In the genomic region with DNA sequence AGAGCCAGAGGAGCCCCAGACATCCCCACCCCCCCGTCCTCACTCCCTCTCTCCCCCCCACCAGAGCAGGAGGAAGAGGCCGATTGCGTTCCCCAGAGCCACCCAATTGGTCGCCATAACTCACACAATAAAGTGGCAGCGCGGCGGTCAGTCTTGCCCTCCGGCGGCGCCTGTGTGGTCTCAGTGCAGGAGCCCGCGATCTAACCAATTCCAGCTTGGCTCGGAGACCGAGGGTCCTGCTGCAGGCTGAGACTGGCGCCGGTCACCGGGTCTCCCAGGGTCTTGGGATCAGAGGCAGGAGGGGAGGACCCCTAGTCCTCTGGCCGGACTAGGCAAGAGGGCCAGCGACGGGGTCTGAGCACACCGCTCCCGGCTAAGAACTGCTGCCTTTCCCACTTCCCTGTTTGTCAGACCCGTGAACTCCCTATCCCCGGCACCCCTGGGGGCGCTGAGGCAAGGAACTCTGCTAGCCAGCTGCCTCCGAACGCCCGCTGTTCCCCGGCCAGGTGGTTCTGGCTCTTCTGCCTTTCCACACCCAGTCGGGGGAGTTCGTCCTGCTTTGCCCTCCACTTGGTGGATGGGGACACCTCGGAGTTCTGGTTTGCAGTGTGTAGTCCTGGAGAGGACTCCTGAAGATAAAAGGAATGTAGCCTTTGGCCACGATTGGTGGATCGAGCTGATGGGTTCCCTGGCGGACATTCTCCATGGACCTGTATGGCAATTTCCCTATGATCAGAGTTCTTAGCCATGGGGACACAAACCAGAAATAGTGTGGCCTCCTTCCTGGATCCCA, we compare ENCODE assay signal across 15 cellular contexts. TPM values are rescaled to one million over a fixed set of nuclear protein-coding genes. Genes with fewer than 3 reads are reported as not detected.
A peak's percentile ranks its signal among the peaks of the same experiment; 100 is the strongest.
DNase-seq lines count a peak whose midpoint lies in the region; ATAC-seq and TF ChIP-seq lines count a peak whose summit lies in the region.
"Had no signal": no experiment of that assay in that cellular context is flagged by ENCODE, and none has a peak within 500 bp of the region (broad histone marks: within the 10 kb centered on the region; RNA-seq: fewer than 3 reads in every experiment).

No MANE protein-coding gene starts in this region.

- ATAC-seq in WTC11: peak; percentile 1

- CTCF ChIA-PET in WTC11 (lab: Charles Lee): interaction anchor here (0.8 to 4.2 kb wide), 20 partner anchors 8 to 895 kb away, joined by 3 to 56 read pairs (median 6); a partner anchor contains a TSS

- peaks cover 8% of the 10 kb centered on the region for H3K4me1 ChIP-seq in KMS-11 (ENCODE audit: low read depth, poor library complexity, severe bottlenecking)
- peaks cover 5 to 22% of the 10 kb centered on the region in 2 experiments for H3K4me1 ChIP-seq in trophoblast cell (ENCODE audit: control insufficient read depth in 1 of 2, insufficient read depth in 2 of 2, low read length in 2 of 2)
- peaks cover 5 to 47% (median 37%) of the 10 kb centered on the region in 6 donors for H3K4me1 ChIP-seq in spleen

- no peaks in the 10 kb centered on the region for H3K36me3 ChIP-seq in KMS-11 (ENCODE audit: insufficient read depth)
- H3K36me3 ChIP-seq in trophoblast cell (ENCODE audit: control insufficient read depth in 1 of 2, insufficient read depth in 2 of 2, low read length in 2 of 2): no peaks in the 10 kb centered on the region
- no peaks in the 10 kb centered on the region for H3K36me3 ChIP-seq in spleen
- H3K36me3 ChIP-seq: heart left ventricle had no signal

- H2AFZ ChIP-seq in KMS-11 (ENCODE audit: low read depth) (peak overlapping the region; percentile 97), trophoblast cell (ENCODE audit: insufficient read depth, low read length, poor library complexity) (no peak overlapping the region)

- H3K27me3 ChIP-seq in KMS-11 (ENCODE audit: insufficient read depth, low read depth) (no peaks in the 10 kb centered on the region), trophoblast cell (ENCODE audit: insufficient read depth, low read length) (peaks cover 78% of the 10 kb centered on the region), spleen (replicated peaks in 1 of 7) (peaks cover 25 to 100% (median 100%) of the 10 kb centered on the region in 7 donors)

- no CpG with 5 or more reads among the region's 35 CpGs for WGBS in trophoblast cell (ENCODE audit: extremely low coverage, insufficient coverage, insufficient read length)
- 4 to 12% (median 7%) methylated on average over 15 to 35 of the region's 35 CpGs for WGBS in spleen, 5 donors

- DNase-seq in DMS53 (lab: John Stamatoyannopoulos, UW) (peak; percentile 59), DMS53 treated with DMSO at 0.1 percent for 48 hours (lab: John Stamatoyannopoulos, UW; ENCODE audit: unreplicated experiment) (no peak), WTC11 (ENCODE audit: low spot score) (peak; percentile 49), trophoblast cell (no peak), GDM1 (lab: John Stamatoyannopoulos, UW) (no peak), spleen (no peak), hypothalamus (lab: John Stamatoyannopoulos, UW) (no peak)
- DNase-seq: activated T-cell treated with anti-CD3 and anti-CD28 coated beads for 4 hours; IMR-90; NCI-H2029; stimulated activated CD4-positive, alpha-beta T cell treated with anti-CD3 and anti-CD28 coated beads, Interleukin-4, amount 100 ng/mL, for 24 hours had no signal

- H3K79me2 ChIP-seq in KMS-11 (ENCODE audit: insufficient read depth, low read depth) (no peaks in the 10 kb centered on the region), trophoblast cell (ENCODE audit: control insufficient read depth, insufficient read depth, low read length, poor library complexity) (no peaks in the 10 kb centered on the region)

- H3K4me1 Mint-ChIP-seq in WTC11: peaks cover 62% of the 10 kb centered on the region

- no peak overlapping the region for H4K91ac ChIP-seq in trophoblast cell (ENCODE audit: low read depth, low read length)

- no peak overlapping the region for H3K27ac Mint-ChIP-seq in WTC11
- H3K27ac Mint-ChIP-seq: memory B cell had no signal

- H3K9ac ChIP-seq in KMS-11 (peak overlapping the region; percentile 90; the same call in 1 of the 2 replicates), trophoblast cell (ENCODE audit: low read length) (no peak overlapping the region)

- no peak overlapping the region for H3K18ac ChIP-seq in trophoblast cell (ENCODE audit: low read length)

- H3K36me3 Mint-ChIP-seq in WTC11: no peaks in the 10 kb centered on the region
- H3K36me3 Mint-ChIP-seq: memory B cell had no signal

- H3K4ac ChIP-seq in trophoblast cell (ENCODE audit: low read depth, low read length): no peak overlapping the region

- POLR2A ChIA-PET in WTC11 (lab: Charles Lee): interaction anchor here (0.6 kb wide), 2 partner anchors 14 to 34 kb away, joined by 4 to 7 read pairs; no protein-coding TSS in a partner anchor

- no peak overlapping the region for H2BK12ac ChIP-seq in trophoblast cell (ENCODE audit: low read length)

- H3K27ac ChIP-seq in KMS-11: no peak overlapping the region
- no peak overlapping the region for H3K27ac ChIP-seq in trophoblast cell (ENCODE audit: low read depth, low read length)
- H3K27ac ChIP-seq in spleen: no peak overlapping the region

- H3K23ac ChIP-seq in trophoblast cell (ENCODE audit: low read length): no peak overlapping the region

- H2BK5ac ChIP-seq in trophoblast cell (ENCODE audit: low read depth, low read length, poor library complexity): no peak overlapping the region

- no peak overlapping the region for H3K14ac ChIP-seq in trophoblast cell (ENCODE audit: low read length)

- no peak overlapping the region for H3K4me3 ChIP-seq in KMS-11 (IDR thresholded peaks at IDR 0.05; ENCODE audit: insufficient read depth, low read depth, low read length)
- H3K4me3 ChIP-seq in trophoblast cell (ENCODE audit: low read depth, low read length): no peak overlapping the region
- H3K4me3 ChIP-seq in spleen: peak overlapping the region in 1 of 8 donors; percentile 1

- no peaks in the 10 kb centered on the region for H4K20me1 ChIP-seq in KMS-11 (ENCODE audit: insufficient read depth)

- no peak overlapping the region for H4K8ac ChIP-seq in trophoblast cell (ENCODE audit: low read depth, low read length)

- no peak for TF ChIP-seq POLR2A in spleen (IDR thresholded peaks at IDR 0.05)

- H3K9me3 ChIP-seq in trophoblast cell (ENCODE audit: insufficient read depth, low read depth, low read length) (peaks cover 8% of the 10 kb centered on the region), spleen (peaks cover 0 to 5% (median 0%) of the 10 kb centered on the region in 8 donors)
- H3K9me3 ChIP-seq: heart left ventricle had no signal

- H3K9me3 Mint-ChIP-seq in WTC11: no peaks in the 10 kb centered on the region

- H3K4me2 ChIP-seq in KMS-11 (peak overlapping the region; percentile 95), trophoblast cell (ENCODE audit: low read length) (peak overlapping the region; percentile 86)

- H3K4me3 Mint-ChIP-seq in WTC11: peak overlapping the region; percentile 65

- no peaks in the 10 kb centered on the region for H3K79me1 ChIP-seq in trophoblast cell (ENCODE audit: low read length)

- peaks cover 99% of the 10 kb centered on the region for H3K27me3 Mint-ChIP-seq in WTC11 (ENCODE audit: low read depth)

- no peak overlapping the region for H4K12ac ChIP-seq in trophoblast cell (ENCODE audit: low read depth, low read length)

- TF ChIP-seq CTCF in KMS-11 (conservative IDR thresholded peaks at IDR 0.05; ENCODE audit: low read depth, low read length) (no peak), WTC11 (IDR thresholded peaks at IDR 0.05) (no peak), spleen (IDR thresholded peaks at IDR 0.05 in 8 of 11, conservative IDR thresholded peaks at IDR 0.05 in 3 of 11) (no peak)

- intact Hi-C loops in spleen (cut with DNase I; ENCODE audit: low total_unique reads): loop anchor here (5.0 kb wide), 1 partner anchor 846 kb away; no protein-coding TSS in a partner anchor

- no peak overlapping the region for H2BK120ac ChIP-seq in trophoblast cell (ENCODE audit: insufficient read depth, low read length, poor library complexity)

- no peak overlapping the region for H2AK5ac ChIP-seq in trophoblast cell (ENCODE audit: low read length)

TF ChIP-seq in WTC11, 78 proteins besides CTCF, POLR2A, EP300 and RAD21 (continues in another document):
- TF ChIP-seq HMGA2 (CRISPR knock-in tag; IDR thresholded peaks at IDR 0.05) (no peak), JAZF1 (CRISPR knock-in tag; IDR thresholded peaks at IDR 0.05) (no peak), ZNF423 (CRISPR knock-in tag; IDR thresholded peaks at IDR 0.05) (peak; percentile 60; the same call in 1 of the 2 replicates)
- TF ChIP-seq, protein P1, sequence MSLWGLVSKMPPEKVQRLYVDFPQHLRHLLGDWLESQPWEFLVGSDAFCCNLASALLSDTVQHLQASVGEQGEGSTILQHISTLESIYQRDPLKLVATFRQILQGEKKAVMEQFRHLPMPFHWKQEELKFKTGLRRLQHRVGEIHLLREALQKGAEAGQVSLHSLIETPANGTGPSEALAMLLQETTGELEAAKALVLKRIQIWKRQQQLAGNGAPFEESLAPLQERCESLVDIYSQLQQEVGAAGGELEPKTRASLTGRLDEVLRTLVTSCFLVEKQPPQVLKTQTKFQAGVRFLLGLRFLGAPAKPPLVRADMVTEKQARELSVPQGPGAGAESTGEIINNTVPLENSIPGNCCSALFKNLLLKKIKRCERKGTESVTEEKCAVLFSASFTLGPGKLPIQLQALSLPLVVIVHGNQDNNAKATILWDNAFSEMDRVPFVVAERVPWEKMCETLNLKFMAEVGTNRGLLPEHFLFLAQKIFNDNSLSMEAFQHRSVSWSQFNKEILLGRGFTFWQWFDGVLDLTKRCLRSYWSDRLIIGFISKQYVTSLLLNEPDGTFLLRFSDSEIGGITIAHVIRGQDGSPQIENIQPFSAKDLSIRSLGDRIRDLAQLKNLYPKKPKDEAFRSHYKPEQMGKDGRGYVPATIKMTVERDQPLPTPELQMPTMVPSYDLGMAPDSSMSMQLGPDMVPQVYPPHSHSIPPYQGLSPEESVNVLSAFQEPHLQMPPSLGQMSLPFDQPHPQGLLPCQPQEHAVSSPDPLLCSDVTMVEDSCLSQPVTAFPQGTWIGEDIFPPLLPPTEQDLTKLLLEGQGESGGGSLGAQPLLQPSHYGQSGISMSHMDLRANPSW (CRISPR knock-in tag; conservative IDR thresholded peaks at IDR 0.05; ENCODE audit: low read depth): no peak

RNA-seq across cellular contexts. Expression of a gene that starts 1.0 kb away (rescaled TPM):
- 0.17 TPM in 1 of 3 replicates, not detected in the others for total RNA-seq in WTC11 (2021)
- 0.06 and 0.07 TPM in 2 replicates for polyA plus RNA-seq in trophoblast cell (2013)
- not detected for total RNA-seq in spleen
- polyA plus RNA-seq in spleen: not detected
- total RNA-seq: A172, heart left ventricle, IMR-90 had no signal
- polyA plus RNA-seq: heart left ventricle, IMR-90 had no signal

RNA-seq across cellular contexts. Expression of a gene that starts 6.0 kb away (rescaled TPM):
- total RNA-seq in WTC11 (2021) (not detected in 3 replicates), spleen (not detected)
- 0.28 and 0.37 TPM in 2 replicates for polyA plus RNA-seq in trophoblast cell (2013)
- not detected for polyA plus RNA-seq in spleen
- total RNA-seq: heart left ventricle, IMR-90 had no signal
- polyA plus RNA-seq: heart left ventricle, IMR-90 had no signal

RNA-seq across cellular contexts. Expression of a gene that starts 8.5 kb away (rescaled TPM):
- total RNA-seq in WTC11 (2021): not detected in 3 replicates
- polyA plus RNA-seq in trophoblast cell (2013): 2.7 and 3.3 TPM in 2 replicates
- total RNA-seq in spleen: not detected
- not detected for polyA plus RNA-seq in spleen
- total RNA-seq: heart left ventricle, IMR-90 had no signal
- polyA plus RNA-seq: heart left ventricle, IMR-90 had no signal

RNA-seq across cellular contexts. Expression of a gene that starts 14.8 kb away (rescaled TPM):
- 0.05 TPM in 1 of 3 replicates, not detected in the others for total RNA-seq in WTC11 (2021)
- polyA plus RNA-seq in trophoblast cell (2013): 0.03 TPM in 2 replicates
- total RNA-seq in spleen: not detected
- not detected for polyA plus RNA-seq in spleen
- total RNA-seq: A172, IMR-90 had no signal
- polyA plus RNA-seq: heart left ventricle, IMR-90 had no signal

RNA-seq across cellular contexts. Expression of a gene that starts 18.0 kb away (rescaled TPM):
- not detected in 3 replicates for total RNA-seq in WTC11 (2021)
- 1.4 and 1.6 TPM in 2 replicates for polyA plus RNA-seq in trophoblast cell (2013)
- not detected for total RNA-seq in spleen
- under 1 TPM in 1 of 3 donors, not detected in 2; 0.06 TPM for polyA plus RNA-seq in spleen
- total RNA-seq: IMR-90 had no signal
- polyA plus RNA-seq: IMR-90 had no signal

Comparison
In these comparisons a context has a peak if more than half of its experiments do, and no peak if none do; other contexts are left out.
1. DNase-seq: peak in DMS53 (single experiment) and WTC11 (single experiment); none in DMS53 treated with DMSO at 0.1 percent for 48 hours (single experiment), trophoblast cell (0 of 2), GDM1 (single experiment), spleen (single experiment) and hypothalamus (0 of 51).